38 cellular contexts compared by ENCODE assay signal in genomic region chr4:73842696-73843095, GRCh38. TPM values are rescaled to one million over a fixed set of nuclear protein-coding genes. Genes with fewer than 3 reads are reported as not detected.
"Had no signal": no experiment of that assay in that cellular context is flagged by ENCODE, and none has a peak within 500 bp of the region (broad histone marks: within the 10 kb centered on the region; RNA-seq: fewer than 3 reads in every experiment).

No MANE protein-coding gene starts in this region.

- H3K36me3 Mint-ChIP-seq: activated CD4-positive, alpha-beta memory T cell treated with anti-CD3 and anti-CD28 coated beads for 36 hours; activated naive CD4-positive, alpha-beta T cell treated with anti-CD3 and anti-CD28 coated beads, Interleukin-2, amount 50 U/mL, for 72 hours had no signal

- H2AFZ ChIP-seq: PC-9 had no signal

- H3K27ac ChIP-seq: adrenal gland, body of pancreas, breast epithelium, KMS-11, PC-9, RWPE1 had no signal

- H3K4me3 Mint-ChIP-seq: activated B cell treated with CpG ODN at 0.5 μM for 24 hours; activated CD4-positive, alpha-beta memory T cell treated with anti-CD3 and anti-CD28 coated beads for 36 hours; activated naive CD4-positive, alpha-beta T cell treated with anti-CD3 and anti-CD28 coated beads for 36 hours; activated T-cell treated with anti-CD3 and anti-CD28 coated beads, Interleukin-2, amount 50 U/mL, for 4 hours; activated T-helper 1 cell treated with anti-CD3 and anti-CD28 coated beads, Interleukin-12 subunit alpha, Interleukin-12 subunit beta, Interleukin-2, Interleukin-4 antibody, amounts not matched to agents 30 ng/mL and 10 ng/mL and 1 ng/mL, durations not matched to agents 14 hours and 24 hours and 36 hours had no signal

- H3K9me3 Mint-ChIP-seq: activated B cell treated with CpG ODN at 0.5 μM for 24 hours; activated naive CD4-positive, alpha-beta T cell treated with anti-CD3 and anti-CD28 coated beads for 36 hours; activated naive CD4-positive, alpha-beta T cell treated with anti-CD3 and anti-CD28 coated beads, Interleukin-2, amount 50 U/mL, for 72 hours; activated T-cell treated with anti-CD3 and anti-CD28 coated beads, Interleukin-2, amount 50 U/mL, for 4 hours; activated T-helper 1 cell treated with anti-CD3 and anti-CD28 coated beads, Interleukin-12 subunit alpha, Interleukin-12 subunit beta, Interleukin-2, Interleukin-4 antibody, amounts not matched to agents 30 ng/mL and 10 ng/mL and 1 ng/mL, durations not matched to agents 14 hours and 24 hours and 36 hours had no signal

- H3K4me1 Mint-ChIP-seq: activated B cell treated with CpG ODN at 0.5 μM for 24 hours had no signal

- H3K9ac ChIP-seq: KMS-11 had no signal

- H3K4me2 ChIP-seq: KMS-11, PC-9 had no signal

- H3K9me3 ChIP-seq: adrenal gland, body of pancreas, breast epithelium had no signal

- H3K27ac Mint-ChIP-seq: activated B cell treated with CpG ODN at 0.5 μM for 24 hours; activated CD4-positive, alpha-beta memory T cell treated with anti-CD3 and anti-CD28 coated beads for 36 hours; activated naive CD4-positive, alpha-beta T cell treated with anti-CD3 and anti-CD28 coated beads for 36 hours; activated naive CD4-positive, alpha-beta T cell treated with anti-CD3 and anti-CD28 coated beads, Interleukin-2, amount 50 U/mL, for 72 hours; activated T-helper 1 cell treated with anti-CD3 and anti-CD28 coated beads, Interleukin-12 subunit alpha, Interleukin-12 subunit beta, Interleukin-2, Interleukin-4 antibody, amounts not matched to agents 30 ng/mL and 10 ng/mL and 1 ng/mL, durations not matched to agents 14 hours and 24 hours and 36 hours had no signal

- ATAC-seq: activated naive CD4-positive, alpha-beta T cell treated with anti-CD3 and anti-CD28 coated beads, Interleukin-2, amount 50 U/mL, for 72 hours; activated T-cell treated with anti-CD3 and anti-CD28 coated beads, Interleukin-2, amount 50 U/mL, for 4 hours; body of pancreas had no signal

- H3K4me3 ChIP-seq: adrenal gland, body of pancreas, breast epithelium, PC-9 had no signal

- DNase-seq: activated B cell treated with CpG ODN at 0.5 μM for 24 hours; activated CD4-positive, alpha-beta memory T cell treated with anti-CD3 and anti-CD28 coated beads for 36 hours; activated CD4-positive, alpha-beta T cell treated with anti-CD3 and anti-CD28 coated beads for 4 hours; activated CD4-positive, alpha-beta T cell treated with anti-CD3 and anti-CD28 coated beads, Interleukin-2, amount 50 U/mL, for 1 hour; activated CD4-positive, CD25-positive, alpha-beta regulatory T cell treated with anti-CD3 and anti-CD28 coated beads, Interleukin-2, amount 50 U/mL, for 72 hours; activated CD8-positive, alpha-beta memory T cell treated with anti-CD3 and anti-CD28 coated beads, Interleukin-2, amount 50 U/mL, for 4 hours; activated gamma-delta T cell treated with Interleukin-2 at 50 U/mL for 16 hours; activated naive CD4-positive, alpha-beta T cell treated with anti-CD3 and anti-CD28 coated beads for 36 hours; activated T-cell treated with anti-CD3 and anti-CD28 coated beads for 4 hours; activated T-cell treated with anti-CD3 and anti-CD28 coated beads, Interleukin-2, amount 50 U/mL, for 4 hours; adrenal gland; body of pancreas; MM.1S; NCI-H1048; NCI-H1105 treated with DMSO at 0.1 percent for 48 hours; NCI-H1436; NCI-H1694; NCI-H1930; NCI-H2081 treated with DMSO at 0.1 percent for 48 hours; NCI-H345; NCI-H510A; NCI-H526; NCI-H748 treated with DMSO at 0.1 percent for 48 hours; NK-92 treated with Interleukin-12 subunit alpha and Interleukin-12 subunit beta, amount 100 ng/mL, for 24 hours; PC-9; Right ventricle myocardium superior; SW 1271; T-helper 1 cell; T-helper 2 cell; T-helper 9 cell had no signal

- H3K27me3 ChIP-seq: body of pancreas, breast epithelium had no signal

- H3K36me3 ChIP-seq: adrenal gland, breast epithelium had no signal

- H3K4me1 ChIP-seq: adrenal gland, breast epithelium had no signal

- H3K27me3 Mint-ChIP-seq: activated CD4-positive, alpha-beta memory T cell treated with anti-CD3 and anti-CD28 coated beads for 36 hours had no signal

RNA-seq across cellular contexts. Expression of gene CXCL6, which starts 6.2 kb away (rescaled TPM):
- total RNA-seq: activated B cell treated with CpG ODN at 0.5 μM for 24 hours; activated CD4-positive, alpha-beta memory T cell treated with anti-CD3 and anti-CD28 coated beads for 36 hours; activated naive CD4-positive, alpha-beta T cell treated with anti-CD3 and anti-CD28 coated beads for 36 hours; activated naive CD4-positive, alpha-beta T cell treated with anti-CD3 and anti-CD28 coated beads, Interleukin-2, amount 50 U/mL, for 72 hours; activated T-cell treated with anti-CD3 and anti-CD28 coated beads, Interleukin-2, amount 50 U/mL, for 4 hours; activated T-helper 1 cell treated with anti-CD3 and anti-CD28 coated beads, Interleukin-12 subunit alpha, Interleukin-12 subunit beta, Interleukin-2, Interleukin-4 antibody, amounts not matched to agents 30 ng/mL and 10 ng/mL and 1 ng/mL, durations not matched to agents 14 hours and 24 hours and 36 hours; PC-9; Right ventricle myocardium superior had no signal

RNA-seq across cellular contexts. Expression of gene PF4V1, which starts 10.4 kb away (rescaled TPM):
- total RNA-seq: activated B cell treated with CpG ODN at 0.5 μM for 24 hours; activated CD4-positive, alpha-beta memory T cell treated with anti-CD3 and anti-CD28 coated beads for 36 hours; activated naive CD4-positive, alpha-beta T cell treated with anti-CD3 and anti-CD28 coated beads for 36 hours; activated naive CD4-positive, alpha-beta T cell treated with anti-CD3 and anti-CD28 coated beads, Interleukin-2, amount 50 U/mL, for 72 hours; activated T-cell treated with anti-CD3 and anti-CD28 coated beads, Interleukin-2, amount 50 U/mL, for 4 hours; activated T-helper 1 cell treated with anti-CD3 and anti-CD28 coated beads, Interleukin-12 subunit alpha, Interleukin-12 subunit beta, Interleukin-2, Interleukin-4 antibody, amounts not matched to agents 30 ng/mL and 10 ng/mL and 1 ng/mL, durations not matched to agents 14 hours and 24 hours and 36 hours; adrenal gland; astrocyte; body of pancreas; breast epithelium; cardiac septum; LHCN-M2; PC-9; Right ventricle myocardium superior had no signal
- polyA plus RNA-seq: adrenal gland had no signal

RNA-seq across cellular contexts. Expression of gene CXCL1, which starts 26.5 kb away (rescaled TPM):
- total RNA-seq: activated B cell treated with CpG ODN at 0.5 μM for 24 hours; activated CD4-positive, alpha-beta memory T cell treated with anti-CD3 and anti-CD28 coated beads for 36 hours; activated naive CD4-positive, alpha-beta T cell treated with anti-CD3 and anti-CD28 coated beads for 36 hours; activated naive CD4-positive, alpha-beta T cell treated with anti-CD3 and anti-CD28 coated beads, Interleukin-2, amount 50 U/mL, for 72 hours; activated T-cell treated with anti-CD3 and anti-CD28 coated beads, Interleukin-2, amount 50 U/mL, for 4 hours; activated T-helper 1 cell treated with anti-CD3 and anti-CD28 coated beads, Interleukin-12 subunit alpha, Interleukin-12 subunit beta, Interleukin-2, Interleukin-4 antibody, amounts not matched to agents 30 ng/mL and 10 ng/mL and 1 ng/mL, durations not matched to agents 14 hours and 24 hours and 36 hours had no signal
